1 cellular context compared by ENCODE assay signal in the genomic region with DNA sequence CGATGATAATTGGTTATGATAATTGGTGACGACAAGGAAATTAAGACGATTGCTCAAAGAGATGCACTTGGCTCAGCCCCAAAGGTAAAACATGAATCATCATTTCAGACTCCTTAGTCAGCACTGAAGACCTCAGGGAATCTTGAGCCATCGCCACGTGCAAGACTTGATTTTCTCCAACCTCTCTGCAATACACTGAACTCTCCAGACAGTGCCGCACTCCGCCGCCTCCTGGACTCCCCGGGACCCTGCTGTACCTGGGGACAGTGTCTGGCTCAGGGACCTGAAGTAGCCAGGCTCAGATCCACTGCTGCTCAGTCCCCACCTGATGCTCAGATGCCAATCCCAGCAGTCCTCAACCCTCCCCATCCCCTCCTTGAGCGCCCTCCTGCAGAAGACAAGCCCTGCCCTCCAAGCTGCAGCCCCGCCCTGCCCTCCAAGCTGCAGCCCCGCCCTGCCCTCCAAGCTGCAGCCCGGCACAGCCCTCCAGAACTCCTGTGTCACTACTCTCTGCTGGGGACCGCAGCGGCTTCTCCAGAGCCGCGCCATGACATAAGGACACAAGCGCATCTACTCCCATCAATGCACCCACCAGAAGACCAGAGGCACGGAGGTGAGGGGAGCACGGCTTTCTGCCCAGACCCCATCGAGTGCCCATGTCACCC.
A peak's percentile ranks its signal among the peaks of the same experiment; 100 is the strongest.
TF ChIP-seq lines count a peak whose summit lies in the region.

No MANE protein-coding gene starts in this region.

TF ChIP-seq in K562, 482 proteins besides CTCF, POLR2A, EP300 and RAD21 (continued from another document and continues in another):
- TF ChIP-seq, protein P1, sequence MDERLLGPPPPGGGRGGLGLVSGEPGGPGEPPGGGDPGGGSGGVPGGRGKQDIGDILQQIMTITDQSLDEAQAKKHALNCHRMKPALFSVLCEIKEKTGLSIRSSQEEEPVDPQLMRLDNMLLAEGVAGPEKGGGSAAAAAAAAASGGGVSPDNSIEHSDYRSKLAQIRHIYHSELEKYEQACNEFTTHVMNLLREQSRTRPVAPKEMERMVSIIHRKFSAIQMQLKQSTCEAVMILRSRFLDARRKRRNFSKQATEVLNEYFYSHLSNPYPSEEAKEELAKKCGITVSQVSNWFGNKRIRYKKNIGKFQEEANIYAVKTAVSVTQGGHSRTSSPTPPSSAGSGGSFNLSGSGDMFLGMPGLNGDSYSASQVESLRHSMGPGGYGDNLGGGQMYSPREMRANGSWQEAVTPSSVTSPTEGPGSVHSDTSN (CRISPR knock-in tag; IDR thresholded peaks at IDR 0.05; ENCODE audit: low read depth), result no peak
- TF ChIP-seq, protein P1 (tag; conservative IDR thresholded peaks at IDR 0.05; ENCODE audit: low read depth), result peak; percentile 38; the same call in 1 of the 2 replicates
- TF ChIP-seq NCOA1 (IDR thresholded peaks at IDR 0.05; ENCODE audit: low read depth) (no peak), BCL6 (CRISPR knock-in tag; IDR thresholded peaks at IDR 0.05) (no peak), GATAD2B (IDR thresholded peaks at IDR 0.05; ENCODE audit: borderline replicate concordance) (no peak), STAT5B (CRISPR knock-in tag; IDR thresholded peaks at IDR 0.05) (no peak), MAFK (IDR thresholded peaks at IDR 0.05; ENCODE audit: low read length) (peak; percentile 78), PRMT5 (CRISPR knock-in tag; IDR thresholded peaks at IDR 0.05) (no peak), ZBTB8A (IDR thresholded peaks at IDR 0.05; ENCODE audit: partially characterized antibody) (no peak), RBM34 (IDR thresholded peaks at IDR 0.05; ENCODE audit: borderline replicate concordance, insufficient read depth, low read length) (no peak), MXI1 (IDR thresholded peaks at IDR 0.05; ENCODE audit: low read depth, low read length) (peak; percentile 34; the same call in 1 of the 2 replicates), RAD51 (IDR thresholded peaks at IDR 0.05; ENCODE audit: borderline replicate concordance, low read depth) (no peak), HLTF (IDR thresholded peaks at IDR 0.05) (no peak), CTBP1 (IDR thresholded peaks at IDR 0.05; ENCODE audit: borderline replicate concordance) (no peak), CHCHD3 (CRISPR knock-in tag; IDR thresholded peaks at IDR 0.05) (no peak), SMARCC2 (IDR thresholded peaks at IDR 0.05; ENCODE audit: low read depth) (no peak), PML (IDR thresholded peaks at IDR 0.05; ENCODE audit: low read length) (no peak), POLR2AphosphoS2 (IDR thresholded peaks at IDR 0.05; ENCODE audit: low read length) (no peak), ZNF23 (CRISPR knock-in tag; IDR thresholded peaks at IDR 0.05) (no peak), SMARCA5 (IDR thresholded peaks at IDR 0.05) (no peak), TEAD2 (tag; IDR thresholded peaks at IDR 0.05) (no peak), NBN (IDR thresholded peaks at IDR 0.05; ENCODE audit: low read depth) (no peak), DNMT1 (IDR thresholded peaks at IDR 0.05) (peak; percentile 49; the same call in 1 of the 2 replicates), ZNF165 (CRISPR knock-in tag; IDR thresholded peaks at IDR 0.05; ENCODE audit: borderline replicate concordance) (no peak), HDAC8 (tag; IDR thresholded peaks at IDR 0.05) (no peak), NR1H2 (CRISPR knock-in tag; IDR thresholded peaks at IDR 0.05) (no peak), SMARCA4 (IDR thresholded peaks at IDR 0.05) (no peak), CCNT2 (IDR thresholded peaks at IDR 0.05; ENCODE audit: borderline replicate concordance, extremely low read depth, insufficient read length, low read depth, low read length) (no peak), MEIS2 (IDR thresholded peaks at IDR 0.05; ENCODE audit: partially characterized antibody) (peak; percentile 26), BACH1 (tag; IDR thresholded peaks at IDR 0.05) (peak; percentile 88), GATA2 (CRISPR knock-in tag; IDR thresholded peaks at IDR 0.05) (no peak), EP400 (IDR thresholded peaks at IDR 0.05) (0 out of 2 replicates have a peak, but pooled peaks have one; percentile 33), ZNF431 (CRISPR knock-in tag; IDR thresholded peaks at IDR 0.05) (no peak), SNRNP70 (optimal IDR thresholded peaks at IDR 0.05; ENCODE audit: low read depth, low read length) (no peak), FOSL1 (tag; conservative IDR thresholded peaks at IDR 0.05) (peak; percentile 71)
- TF ChIP-seq, protein P2, sequence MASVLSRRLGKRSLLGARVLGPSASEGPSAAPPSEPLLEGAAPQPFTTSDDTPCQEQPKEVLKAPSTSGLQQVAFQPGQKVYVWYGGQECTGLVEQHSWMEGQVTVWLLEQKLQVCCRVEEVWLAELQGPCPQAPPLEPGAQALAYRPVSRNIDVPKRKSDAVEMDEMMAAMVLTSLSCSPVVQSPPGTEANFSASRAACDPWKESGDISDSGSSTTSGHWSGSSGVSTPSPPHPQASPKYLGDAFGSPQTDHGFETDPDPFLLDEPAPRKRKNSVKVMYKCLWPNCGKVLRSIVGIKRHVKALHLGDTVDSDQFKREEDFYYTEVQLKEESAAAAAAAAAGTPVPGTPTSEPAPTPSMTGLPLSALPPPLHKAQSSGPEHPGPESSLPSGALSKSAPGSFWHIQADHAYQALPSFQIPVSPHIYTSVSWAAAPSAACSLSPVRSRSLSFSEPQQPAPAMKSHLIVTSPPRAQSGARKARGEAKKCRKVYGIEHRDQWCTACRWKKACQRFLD (CRISPR knock-in tag; IDR thresholded peaks at IDR 0.05), result no peak; the same call in 1 of the 2 replicates
- TF ChIP-seq, protein P3, sequence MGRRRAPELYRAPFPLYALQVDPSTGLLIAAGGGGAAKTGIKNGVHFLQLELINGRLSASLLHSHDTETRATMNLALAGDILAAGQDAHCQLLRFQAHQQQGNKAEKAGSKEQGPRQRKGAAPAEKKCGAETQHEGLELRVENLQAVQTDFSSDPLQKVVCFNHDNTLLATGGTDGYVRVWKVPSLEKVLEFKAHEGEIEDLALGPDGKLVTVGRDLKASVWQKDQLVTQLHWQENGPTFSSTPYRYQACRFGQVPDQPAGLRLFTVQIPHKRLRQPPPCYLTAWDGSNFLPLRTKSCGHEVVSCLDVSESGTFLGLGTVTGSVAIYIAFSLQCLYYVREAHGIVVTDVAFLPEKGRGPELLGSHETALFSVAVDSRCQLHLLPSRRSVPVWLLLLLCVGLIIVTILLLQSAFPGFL (CRISPR knock-in tag; IDR thresholded peaks at IDR 0.05), result no peak
- TF ChIP-seq, protein P4, sequence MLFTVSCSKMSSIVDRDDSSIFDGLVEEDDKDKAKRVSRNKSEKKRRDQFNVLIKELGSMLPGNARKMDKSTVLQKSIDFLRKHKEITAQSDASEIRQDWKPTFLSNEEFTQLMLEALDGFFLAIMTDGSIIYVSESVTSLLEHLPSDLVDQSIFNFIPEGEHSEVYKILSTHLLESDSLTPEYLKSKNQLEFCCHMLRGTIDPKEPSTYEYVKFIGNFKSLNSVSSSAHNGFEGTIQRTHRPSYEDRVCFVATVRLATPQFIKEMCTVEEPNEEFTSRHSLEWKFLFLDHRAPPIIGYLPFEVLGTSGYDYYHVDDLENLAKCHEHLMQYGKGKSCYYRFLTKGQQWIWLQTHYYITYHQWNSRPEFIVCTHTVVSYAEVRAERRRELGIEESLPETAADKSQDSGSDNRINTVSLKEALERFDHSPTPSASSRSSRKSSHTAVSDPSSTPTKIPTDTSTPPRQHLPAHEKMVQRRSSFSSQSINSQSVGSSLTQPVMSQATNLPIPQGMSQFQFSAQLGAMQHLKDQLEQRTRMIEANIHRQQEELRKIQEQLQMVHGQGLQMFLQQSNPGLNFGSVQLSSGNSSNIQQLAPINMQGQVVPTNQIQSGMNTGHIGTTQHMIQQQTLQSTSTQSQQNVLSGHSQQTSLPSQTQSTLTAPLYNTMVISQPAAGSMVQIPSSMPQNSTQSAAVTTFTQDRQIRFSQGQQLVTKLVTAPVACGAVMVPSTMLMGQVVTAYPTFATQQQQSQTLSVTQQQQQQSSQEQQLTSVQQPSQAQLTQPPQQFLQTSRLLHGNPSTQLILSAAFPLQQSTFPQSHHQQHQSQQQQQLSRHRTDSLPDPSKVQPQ (CRISPR knock-in tag; IDR thresholded peaks at IDR 0.05; ENCODE audit: borderline replicate concordance), result no peak
- TF ChIP-seq, protein P5, sequence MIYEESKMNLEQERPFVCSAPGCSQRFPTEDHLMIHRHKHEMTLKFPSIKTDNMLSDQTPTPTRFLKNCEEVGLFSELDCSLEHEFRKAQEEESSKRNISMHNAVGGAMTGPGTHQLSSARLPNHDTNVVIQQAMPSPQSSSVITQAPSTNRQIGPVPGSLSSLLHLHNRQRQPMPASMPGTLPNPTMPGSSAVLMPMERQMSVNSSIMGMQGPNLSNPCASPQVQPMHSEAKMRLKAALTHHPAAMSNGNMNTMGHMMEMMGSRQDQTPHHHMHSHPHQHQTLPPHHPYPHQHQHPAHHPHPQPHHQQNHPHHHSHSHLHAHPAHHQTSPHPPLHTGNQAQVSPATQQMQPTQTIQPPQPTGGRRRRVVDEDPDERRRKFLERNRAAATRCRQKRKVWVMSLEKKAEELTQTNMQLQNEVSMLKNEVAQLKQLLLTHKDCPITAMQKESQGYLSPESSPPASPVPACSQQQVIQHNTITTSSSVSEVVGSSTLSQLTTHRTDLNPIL (CRISPR knock-in tag; IDR thresholded peaks at IDR 0.05), result no peak
- TF ChIP-seq, protein P6, sequence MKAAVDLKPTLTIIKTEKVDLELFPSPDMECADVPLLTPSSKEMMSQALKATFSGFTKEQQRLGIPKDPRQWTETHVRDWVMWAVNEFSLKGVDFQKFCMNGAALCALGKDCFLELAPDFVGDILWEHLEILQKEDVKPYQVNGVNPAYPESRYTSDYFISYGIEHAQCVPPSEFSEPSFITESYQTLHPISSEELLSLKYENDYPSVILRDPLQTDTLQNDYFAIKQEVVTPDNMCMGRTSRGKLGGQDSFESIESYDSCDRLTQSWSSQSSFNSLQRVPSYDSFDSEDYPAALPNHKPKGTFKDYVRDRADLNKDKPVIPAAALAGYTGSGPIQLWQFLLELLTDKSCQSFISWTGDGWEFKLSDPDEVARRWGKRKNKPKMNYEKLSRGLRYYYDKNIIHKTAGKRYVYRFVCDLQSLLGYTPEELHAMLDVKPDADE (conservative IDR thresholded peaks at IDR 0.05; ENCODE audit: control insufficient read depth, low read depth, low read length), result no peak
- TF ChIP-seq, protein P7, sequence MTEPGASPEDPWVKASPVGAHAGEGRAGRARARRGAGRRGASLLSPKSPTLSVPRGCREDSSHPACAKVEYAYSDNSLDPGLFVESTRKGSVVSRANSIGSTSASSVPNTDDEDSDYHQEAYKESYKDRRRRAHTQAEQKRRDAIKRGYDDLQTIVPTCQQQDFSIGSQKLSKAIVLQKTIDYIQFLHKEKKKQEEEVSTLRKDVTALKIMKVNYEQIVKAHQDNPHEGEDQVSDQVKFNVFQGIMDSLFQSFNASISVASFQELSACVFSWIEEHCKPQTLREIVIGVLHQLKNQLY (CRISPR knock-in tag; conservative IDR thresholded peaks at IDR 0.05), result no peak
- TF ChIP-seq, protein P8, sequence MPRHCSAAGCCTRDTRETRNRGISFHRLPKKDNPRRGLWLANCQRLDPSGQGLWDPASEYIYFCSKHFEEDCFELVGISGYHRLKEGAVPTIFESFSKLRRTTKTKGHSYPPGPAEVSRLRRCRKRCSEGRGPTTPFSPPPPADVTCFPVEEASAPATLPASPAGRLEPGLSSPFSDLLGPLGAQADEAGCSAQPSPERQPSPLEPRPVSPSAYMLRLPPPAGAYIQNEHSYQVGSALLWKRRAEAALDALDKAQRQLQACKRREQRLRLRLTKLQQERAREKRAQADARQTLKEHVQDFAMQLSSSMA (CRISPR knock-in tag; IDR thresholded peaks at IDR 0.05), result no peak
- TF ChIP-seq, protein P9, sequence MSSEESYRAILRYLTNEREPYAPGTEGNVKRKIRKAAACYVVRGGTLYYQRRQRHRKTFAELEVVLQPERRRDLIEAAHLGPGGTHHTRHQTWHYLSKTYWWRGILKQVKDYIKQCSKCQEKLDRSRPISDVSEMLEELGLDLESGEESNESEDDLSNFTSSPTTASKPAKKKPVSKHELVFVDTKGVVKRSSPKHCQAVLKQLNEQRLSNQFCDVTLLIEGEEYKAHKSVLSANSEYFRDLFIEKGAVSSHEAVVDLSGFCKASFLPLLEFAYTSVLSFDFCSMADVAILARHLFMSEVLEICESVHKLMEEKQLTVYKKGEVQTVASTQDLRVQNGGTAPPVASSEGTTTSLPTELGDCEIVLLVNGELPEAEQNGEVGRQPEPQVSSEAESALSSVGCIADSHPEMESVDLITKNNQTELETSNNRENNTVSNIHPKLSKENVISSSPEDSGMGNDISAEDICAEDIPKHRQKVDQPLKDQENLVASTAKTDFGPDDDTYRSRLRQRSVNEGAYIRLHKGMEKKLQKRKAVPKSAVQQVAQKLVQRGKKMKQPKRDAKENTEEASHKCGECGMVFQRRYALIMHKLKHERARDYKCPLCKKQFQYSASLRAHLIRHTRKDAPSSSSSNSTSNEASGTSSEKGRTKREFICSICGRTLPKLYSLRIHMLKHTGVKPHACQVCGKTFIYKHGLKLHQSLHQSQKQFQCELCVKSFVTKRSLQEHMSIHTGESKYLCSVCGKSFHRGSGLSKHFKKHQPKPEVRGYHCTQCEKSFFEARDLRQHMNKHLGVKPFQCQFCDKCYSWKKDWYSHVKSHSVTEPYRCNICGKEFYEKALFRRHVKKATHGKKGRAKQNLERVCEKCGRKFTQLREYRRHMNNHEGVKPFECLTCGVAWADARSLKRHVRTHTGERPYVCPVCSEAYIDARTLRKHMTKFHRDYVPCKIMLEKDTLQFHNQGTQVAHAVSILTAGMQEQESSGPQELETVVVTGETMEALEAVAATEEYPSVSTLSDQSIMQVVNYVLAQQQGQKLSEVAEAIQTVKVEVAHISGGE (CRISPR knock-in tag; IDR thresholded peaks at IDR 0.05), result no peak
